In the genomic region with DNA sequence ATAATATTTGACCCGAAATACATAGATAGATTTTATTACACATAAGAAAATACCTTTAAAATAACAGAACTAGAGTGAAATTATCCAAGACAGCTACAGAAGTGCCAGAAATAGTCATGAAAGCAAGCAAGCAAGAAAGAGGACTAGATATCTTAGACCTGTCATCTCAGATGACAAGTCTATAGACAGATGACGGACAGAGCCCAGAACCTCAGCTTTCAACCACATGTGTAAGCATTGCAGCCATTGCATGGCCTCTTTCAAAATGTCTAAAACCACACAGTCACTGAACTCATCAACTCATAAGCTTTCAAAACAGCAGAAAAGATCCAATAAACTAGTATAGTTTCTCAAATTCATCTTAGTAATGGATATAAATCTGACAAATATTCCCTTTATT, we compare ENCODE assay signal across 11 cellular contexts. TPM values are rescaled to one million over a fixed set of nuclear protein-coding genes. Genes with fewer than 3 reads are reported as not detected.
"Had no signal": no experiment of that assay in that cellular context is flagged by ENCODE, and none has a peak within 500 bp of the region (broad histone marks: within the 10 kb centered on the region; RNA-seq: fewer than 3 reads in every experiment).

No MANE protein-coding gene starts in this region.

- FAIRE-seq: H54, HTR-8/SVneo, K562 had no signal

- H3K4me3 ChIP-seq: GM23248, K562 had no signal

- DNase-seq: GM23248, GOT3, H9, HCEC 1CT, HFFc6, IMR-90, KG1 had no signal

- H3K27ac ChIP-seq: GM23248 had no signal

- H3K9ac ChIP-seq: GM23248 had no signal

- ATAC-seq: K562 had no signal

- H2AFZ ChIP-seq: GM23248 had no signal

RNA-seq across cellular contexts. Expression of a gene that starts 59.8 kb away (rescaled TPM):
- total RNA-seq: HT-29, IMR-90 had no signal
